ENCODE assay signal across 8 cellular contexts in the genomic region with DNA sequence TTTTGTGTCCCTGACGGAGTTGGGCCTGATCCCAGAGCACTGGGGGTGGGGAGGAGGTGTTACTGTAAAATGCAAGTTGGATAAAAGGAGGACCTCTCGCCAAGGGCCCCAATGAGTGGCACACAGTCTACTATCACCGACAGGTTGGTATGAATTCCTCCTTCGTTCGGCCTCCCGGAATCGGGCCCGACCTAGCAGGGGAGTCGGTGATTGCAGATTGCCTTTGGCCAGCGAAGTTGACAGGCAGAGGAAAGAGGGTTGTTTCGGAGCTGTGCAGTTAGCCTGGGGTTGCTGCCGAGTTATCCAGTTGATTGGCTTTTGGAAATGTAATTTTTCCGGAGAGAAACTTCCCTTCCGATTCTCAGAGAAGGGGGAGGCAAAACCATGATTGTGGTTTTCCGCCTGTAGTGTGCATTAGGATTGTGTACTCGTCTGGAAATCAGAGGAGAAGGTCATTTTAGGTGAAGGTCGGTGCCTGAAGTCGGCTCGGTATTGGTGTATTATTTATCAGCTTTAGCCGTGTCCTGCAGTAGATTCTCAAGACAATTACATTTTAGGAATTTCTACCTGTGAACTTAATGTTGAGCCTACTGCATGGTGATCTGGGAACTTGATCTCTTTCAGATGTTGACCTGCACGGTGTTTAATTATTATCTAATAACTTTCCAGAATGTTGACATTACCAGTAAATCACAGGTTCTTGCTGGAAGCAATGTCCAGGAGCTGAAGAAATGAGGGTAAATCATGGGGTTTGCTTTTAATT. TPM values are rescaled to one million over a fixed set of nuclear protein-coding genes. Genes with fewer than 3 reads are reported as not detected.
DNase-seq lines count a peak whose midpoint lies in the region; ATAC-seq and TF ChIP-seq lines count a peak whose summit lies in the region.

No MANE protein-coding gene starts in this region.

- peaks cover 17% of the 10 kb centered on the region for H3K36me3 Mint-ChIP-seq in HFFc6 (ENCODE audit: low read depth)
- H3K36me3 Mint-ChIP-seq in endothelial cell (ENCODE audit: low read depth, unreplicated experiment), result peaks cover 11% of the 10 kb centered on the region

- H3K4me1 ChIP-seq in BLaER1 (peaks cover 34% of the 10 kb centered on the region), mucosa of stomach (ENCODE audit: control insufficient read depth, insufficient read depth, low read length) (peaks cover 23% of the 10 kb centered on the region), aorta (ENCODE audit: control insufficient read depth in 1 of 2, insufficient read depth in 2 of 2, low read length in 2 of 2) (peaks cover 2 to 5% of the 10 kb centered on the region in 2 donors)

- 0 to 1% methylated on average over 21 of the region's 21 CpGs for WGBS in aorta, 2 donors

- H3K27me3 ChIP-seq in BLaER1 (peaks cover 59% of the 10 kb centered on the region), mucosa of stomach (ENCODE audit: control insufficient read depth, insufficient read depth, low read length) (no peaks in the 10 kb centered on the region), aorta (ENCODE audit: control insufficient read depth in 1 of 2, insufficient read depth in 2 of 2, low read length in 1 of 2) (no peaks in the 10 kb centered on the region)

- H3K27me3 Mint-ChIP-seq in HFFc6 (ENCODE audit: insufficient read depth) (peaks cover 5% of the 10 kb centered on the region; the same call in 1 of the 2 replicates), endothelial cell (ENCODE audit: unreplicated experiment) (peaks cover 6% of the 10 kb centered on the region)

- DNase-seq in HFFc6 (no peak), UCSD-AML1 (lab: John Stamatoyannopoulos, UW; ENCODE audit: unreplicated experiment) (peak; percentile 42), endothelial cell (ENCODE audit: low spot score) (peak; percentile 28), aorta (peak; percentile 57 to 75), iPS-NIHi7 (ENCODE audit: extremely low spot score) (no peak)

- H3K9me3 Mint-ChIP-seq in HFFc6 (no peaks in the 10 kb centered on the region), endothelial cell (ENCODE audit: unreplicated experiment) (no peaks in the 10 kb centered on the region)

- peaks cover 81% of the 10 kb centered on the region for H4K20me1 ChIP-seq in BLaER1

- H3K27ac Mint-ChIP-seq in HFFc6, result peak overlapping the region; percentile 95
- peak overlapping the region; percentile 97 for H3K27ac Mint-ChIP-seq in endothelial cell (ENCODE audit: unreplicated experiment)

- ATAC-seq in aorta (ENCODE audit: low FRiP score) (no peak), GM18505 (IDR thresholded peaks at IDR 0.05; ENCODE audit: unreplicated experiment) (no peak)

- no peak for TF ChIP-seq POLR2A in GM18505 (IDR thresholded peaks at IDR 0.05; ENCODE audit: borderline replicate concordance, extremely low read depth, insufficient read depth, insufficient read length)

- peaks cover 63% of the 10 kb centered on the region for H3K4me1 Mint-ChIP-seq in HFFc6 (ENCODE audit: low read depth)
- peaks cover 40% of the 10 kb centered on the region for H3K4me1 Mint-ChIP-seq in endothelial cell (ENCODE audit: unreplicated experiment)

- H3K4me3 ChIP-seq in BLaER1 (peak overlapping the region; percentile 90), mucosa of stomach (ENCODE audit: low read length) (peak overlapping the region; percentile 97), aorta (ENCODE audit: low read length in 2 of 2) (peak overlapping the region; percentile 70 to 81)

- H3K4me2 ChIP-seq in BLaER1, result peak overlapping the region; percentile 86

- H3K9ac ChIP-seq in BLaER1, result peak overlapping the region; percentile 87
- peak overlapping the region; percentile 89 for H3K9ac ChIP-seq in mucosa of stomach (ENCODE audit: low read length)

- H3K9me3 ChIP-seq in BLaER1 (peaks cover 6% of the 10 kb centered on the region), mucosa of stomach (ENCODE audit: control insufficient read depth, low read length) (no peaks in the 10 kb centered on the region), aorta (ENCODE audit: control insufficient read depth, low read length) (no peaks in the 10 kb centered on the region)

- peak overlapping the region; percentile 99 for H3K4me3 Mint-ChIP-seq in HFFc6
- peak overlapping the region; percentile 100 for H3K4me3 Mint-ChIP-seq in endothelial cell (ENCODE audit: unreplicated experiment)

- H3K27ac ChIP-seq in BLaER1 (peak overlapping the region; percentile 86; the same call in 1 of the 2 replicates), aorta (ENCODE audit: low read depth in 1 of 2, low read length in 2 of 2) (peak overlapping the region; percentile 81 to 95)

- intact Hi-C loops in aorta (cut with DNase I), result loop anchor here (2.0 to 5.0 kb wide), 2 partner anchors 91 to 95 kb away; no protein-coding TSS in a partner anchor

- no peak for TF ChIP-seq CTCF in HFFc6 (IDR thresholded peaks at IDR 0.05)
- TF ChIP-seq CTCF in endothelial cell (IDR thresholded peaks at IDR 0.05; ENCODE audit: unreplicated experiment), result no peak

- peaks cover 9% of the 10 kb centered on the region; the same call in 1 of the 2 replicates for H3K36me3 ChIP-seq in BLaER1
- no peaks in the 10 kb centered on the region for H3K36me3 ChIP-seq in mucosa of stomach (ENCODE audit: control insufficient read depth, insufficient read depth, low read length)
- no peaks in the 10 kb centered on the region for H3K36me3 ChIP-seq in aorta (ENCODE audit: control insufficient read depth in 1 of 2, insufficient read depth in 2 of 2, low read length in 1 of 2)

RNA-seq across cellular contexts. Expression of a gene that starts 1.1 kb away (rescaled TPM):
- total RNA-seq in HFFc6 (2021; fragmentation: NEBNext Ultra II Directional; extraction: Animal tissue kit (Norgen Biotek cat#: 25700)), result 10 to 100 TPM; 72.9 to 95.1 (median 85.0) TPM
- total RNA-seq in endothelial cell (ENCODE audit: unreplicated experiment) (128 TPM), aorta (100 to 1,000 TPM; 126 to 143 TPM)
- polyA plus RNA-seq in aorta, result 10 to 100 TPM; 21.7 to 25.8 TPM

RNA-seq across cellular contexts. Expression of a gene that starts 12.2 kb away (rescaled TPM):
- 10 to 100 TPM in 1 of 6 experiments, 1 to 10 TPM in 5; 7.8 to 10.2 (median 8.6) TPM for total RNA-seq in HFFc6 (2021; fragmentation: NEBNext Ultra II Directional; extraction: Animal tissue kit (Norgen Biotek cat#: 25700))
- total RNA-seq in endothelial cell (ENCODE audit: unreplicated experiment), result 15.2 TPM
- 10 to 100 TPM in 1 of 2 donors, 1 to 10 TPM in 1; 7.9 to 10.5 TPM for total RNA-seq in aorta
- polyA plus RNA-seq in aorta, result 1 to 10 TPM; 2.3 to 6.1 TPM

Comparison
In these comparisons a context has a peak if more than half of its experiments do, and no peak if none do; other contexts are left out.
1. DNase-seq: peak in UCSD-AML1 (single experiment), endothelial cell (single experiment) and aorta (2 of 2); none in HFFc6 (single experiment) and iPS-NIHi7 (single experiment).
2. Peak in every context shown above with its lines, with median percentiles within 50 percentile points of each other: H3K4me3 ChIP-seq.